Comparison of ENCODE assay signal across 12 cellular contexts in the genomic region with DNA sequence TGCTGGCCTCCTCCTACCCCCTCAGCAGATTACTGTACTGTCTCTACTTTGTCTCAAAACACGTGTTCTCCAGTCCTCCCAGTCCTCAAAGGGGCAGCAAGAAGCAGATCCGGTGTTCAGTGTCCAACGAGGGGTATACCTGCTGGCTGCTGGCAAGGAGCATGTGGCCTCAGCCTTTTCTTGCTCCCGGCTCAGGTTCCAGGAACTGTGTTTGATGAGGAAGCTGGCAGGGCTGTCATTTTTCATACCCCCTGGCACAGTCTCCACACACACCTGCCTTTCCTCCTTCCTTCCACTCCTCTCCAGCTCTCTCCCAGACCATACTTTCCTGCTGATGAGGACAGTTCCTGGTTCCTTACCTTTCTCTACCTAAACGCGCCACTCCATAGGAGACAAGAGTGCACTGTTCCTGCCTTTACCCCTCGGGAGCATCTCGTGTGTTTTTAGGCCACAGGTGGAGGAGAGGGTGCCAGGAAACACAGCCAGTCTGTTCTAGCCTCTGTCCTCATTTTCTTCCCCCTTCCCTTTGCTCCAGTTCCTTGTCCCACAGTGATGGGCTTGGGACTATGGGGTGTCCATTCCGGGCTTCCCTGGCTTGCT.
DNase-seq lines count a peak whose midpoint lies in the region; ATAC-seq, FAIRE-seq and TF ChIP-seq lines count a peak whose summit lies in the region.
"Had no signal": no experiment of that assay in that cellular context is flagged by ENCODE, and none has a peak within 500 bp of the region (broad histone marks: within the 10 kb centered on the region; RNA-seq: fewer than 3 reads in every experiment).

No MANE protein-coding gene starts in this region.

- peak; percentile 60 for FAIRE-seq in GM12891 (lab: Jason Lieb, UNC)
- FAIRE-seq in urothelium cell line (lab: Jason Lieb, UNC): no peak
- FAIRE-seq: endothelial cell of umbilical vein had no signal

- no peak for TF ChIP-seq RAD21 in liver (IDR thresholded peaks at IDR 0.05)

- H3K27ac ChIP-seq in 22Rv1 (peak overlapping the region; percentile 98), liver (ENCODE audit: low read depth in 1 of 2, low read length in 2 of 2) (peak overlapping the region; percentile 69 to 87)

- peaks cover 41% of the 10 kb centered on the region for H3K36me3 Mint-ChIP-seq in T-cell

- ATAC-seq in T-cell (replicated peaks in 1 of 4): no peak

- POLR2A ChIA-PET in T-cell (lab: Charles Lee): no interaction called here

- TF ChIP-seq CTCF in 22Rv1 (IDR thresholded peaks at IDR 0.05) (no peak), liver (IDR thresholded peaks at IDR 0.05; ENCODE audit: low read depth, low read length, missing input control) (no peak), GM13977 (IDR thresholded peaks at IDR 0.05; ENCODE audit: extremely low read depth, insufficient read depth, missing control alignments) (no peak)

- no peak for TF ChIP-seq POLR2A in GM12891 (IDR thresholded peaks at IDR 0.05; ENCODE audit: low read depth, low read length)

- H3K27me3 ChIP-seq in liver (ENCODE audit: control insufficient read depth in 4 of 4, insufficient read depth in 4 of 4, low read length in 3 of 4) (no peaks in the 10 kb centered on the region), H7 (ENCODE audit: control insufficient read depth, insufficient read depth, low read length) (no peaks in the 10 kb centered on the region)
- H3K27me3 ChIP-seq: testis had no signal

- H3K4me1 Mint-ChIP-seq in T-cell: peaks cover 14 to 21% (median 16%) of the 10 kb centered on the region in 3 donors

- CTCF ChIA-PET in T-cell (lab: Charles Lee): interaction anchor here in 1 of 2 donors (0.7 kb wide), 1 partner anchor 39 kb away, joined by 3 read pairs; no protein-coding TSS in a partner anchor

- in situ Hi-C loops in GM13977 (cut with MboI; ENCODE audit: low pct_unique_long_range_greater_than_20kb, low sequenced_read_pairs, unreplicated experiment): loop anchor here (25.0 kb wide), 2 partner anchors 449 to 549 kb away; no protein-coding TSS in a partner anchor

- H3K4me3 Mint-ChIP-seq in T-cell: no peak overlapping the region

- H3K9me3 Mint-ChIP-seq in T-cell: no peaks in the 10 kb centered on the region

- H3K9me3 ChIP-seq in liver (ENCODE audit: control insufficient read depth in 4 of 4, low read length in 3 of 4): no peaks in the 10 kb centered on the region
- H3K9me3 ChIP-seq: testis had no signal

- H3K4me3 ChIP-seq in liver (ENCODE audit: low read depth in 1 of 3, low read length in 3 of 3) (no peak overlapping the region), H7 (ENCODE audit: insufficient read depth, low read depth, low read length) (no peak overlapping the region)
- H3K4me3 ChIP-seq: lung, testis had no signal

- no peaks in the 10 kb centered on the region for H3K27me3 Mint-ChIP-seq in T-cell

- peak overlapping the region; percentile 39 to 71 for H3K27ac Mint-ChIP-seq in T-cell

- 52% methylated on average over 9 of the region's 9 CpGs for WGBS in liver

- H3K4me1 ChIP-seq in liver (ENCODE audit: control insufficient read depth in 4 of 4, insufficient read depth in 4 of 4, low read length in 3 of 4): peaks cover 7 to 62% (median 50%) of the 10 kb centered on the region in 4 donors

- H3K36me3 ChIP-seq in liver (ENCODE audit: control insufficient read depth in 4 of 4, insufficient read depth in 3 of 4, low read depth in 1 of 4, low read length in 3 of 4): peaks cover 8 to 21% (median 10%) of the 10 kb centered on the region in 4 donors
- peaks cover 2% of the 10 kb centered on the region; the same call in 1 of the 2 replicates for H3K36me3 ChIP-seq in H7 (replicated peaks; ENCODE audit: control insufficient read depth, insufficient read depth, low read length)

- peak overlapping the region; percentile 29 to 45 for H3K9ac ChIP-seq in liver (ENCODE audit: low read depth in 1 of 2, low read length in 2 of 2)

- DNase-seq in GM12891 (ENCODE audit: insufficient read length, low spot score) (no peak), T-cell (no peak), H7 (no peak), urothelium cell line (ENCODE audit: low spot score) (no peak), GM13977 (ENCODE audit: low spot score) (no peak), NCI-H2227 treated with DMSO at 0.1 percent for 48 hours (lab: John Stamatoyannopoulos, UW) (no peak)
- DNase-seq: SIG-M5, testis had no signal

TF ChIP-seq in GM12891, 5 proteins besides CTCF, POLR2A, EP300 and RAD21:
- no peak for TF ChIP-seq POLR2AphosphoS5 (IDR thresholded peaks at IDR 0.05; ENCODE audit: low read depth, low read length)
- TF ChIP-seq SPI1 (IDR thresholded peaks at IDR 0.05; ENCODE audit: low read depth, low read length): no peak
- TF ChIP-seq POU2F2 (IDR thresholded peaks at IDR 0.05; ENCODE audit: low read depth, low read length): no peak
- TF ChIP-seq PAX5 (IDR thresholded peaks at IDR 0.05; ENCODE audit: insufficient read depth, low read length, severe bottlenecking): no peak
- no peak for TF ChIP-seq TAF1 (IDR thresholded peaks at IDR 0.05; ENCODE audit: low read depth, low read length)
TF ChIP-seq in GM12891: peak in this region for 0.

TF ChIP-seq in liver, 16 proteins besides CTCF, POLR2A, EP300 and RAD21:
- TF ChIP-seq, protein P1, sequence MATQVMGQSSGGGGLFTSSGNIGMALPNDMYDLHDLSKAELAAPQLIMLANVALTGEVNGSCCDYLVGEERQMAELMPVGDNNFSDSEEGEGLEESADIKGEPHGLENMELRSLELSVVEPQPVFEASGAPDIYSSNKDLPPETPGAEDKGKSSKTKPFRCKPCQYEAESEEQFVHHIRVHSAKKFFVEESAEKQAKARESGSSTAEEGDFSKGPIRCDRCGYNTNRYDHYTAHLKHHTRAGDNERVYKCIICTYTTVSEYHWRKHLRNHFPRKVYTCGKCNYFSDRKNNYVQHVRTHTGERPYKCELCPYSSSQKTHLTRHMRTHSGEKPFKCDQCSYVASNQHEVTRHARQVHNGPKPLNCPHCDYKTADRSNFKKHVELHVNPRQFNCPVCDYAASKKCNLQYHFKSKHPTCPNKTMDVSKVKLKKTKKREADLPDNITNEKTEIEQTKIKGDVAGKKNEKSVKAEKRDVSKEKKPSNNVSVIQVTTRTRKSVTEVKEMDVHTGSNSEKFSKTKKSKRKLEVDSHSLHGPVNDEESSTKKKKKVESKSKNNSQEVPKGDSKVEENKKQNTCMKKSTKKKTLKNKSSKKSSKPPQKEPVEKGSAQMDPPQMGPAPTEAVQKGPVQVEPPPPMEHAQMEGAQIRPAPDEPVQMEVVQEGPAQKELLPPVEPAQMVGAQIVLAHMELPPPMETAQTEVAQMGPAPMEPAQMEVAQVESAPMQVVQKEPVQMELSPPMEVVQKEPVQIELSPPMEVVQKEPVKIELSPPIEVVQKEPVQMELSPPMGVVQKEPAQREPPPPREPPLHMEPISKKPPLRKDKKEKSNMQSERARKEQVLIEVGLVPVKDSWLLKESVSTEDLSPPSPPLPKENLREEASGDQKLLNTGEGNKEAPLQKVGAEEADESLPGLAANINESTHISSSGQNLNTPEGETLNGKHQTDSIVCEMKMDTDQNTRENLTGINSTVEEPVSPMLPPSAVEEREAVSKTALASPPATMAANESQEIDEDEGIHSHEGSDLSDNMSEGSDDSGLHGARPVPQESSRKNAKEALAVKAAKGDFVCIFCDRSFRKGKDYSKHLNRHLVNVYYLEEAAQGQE (IDR thresholded peaks at IDR 0.05): no peak
- TF ChIP-seq RXRA (IDR thresholded peaks at IDR 0.05) (no peak), JUND (IDR thresholded peaks at IDR 0.05) (no peak), EGR1 (IDR thresholded peaks at IDR 0.05; ENCODE audit: low read depth in 2 of 2) (no peak), TAF1 (conservative IDR thresholded peaks at IDR 0.05) (no peak), FOXA1 (IDR thresholded peaks at IDR 0.05) (no peak), YY1 (IDR thresholded peaks at IDR 0.05) (no peak), NR2F2 (IDR thresholded peaks at IDR 0.05) (no peak), HNF4G (IDR thresholded peaks at IDR 0.05) (no peak), SP1 (IDR thresholded peaks at IDR 0.05) (no peak), HNF4A (conservative IDR thresholded peaks at IDR 0.05) (no peak), FOXA2 (IDR thresholded peaks at IDR 0.05) (no peak), GABPA (IDR thresholded peaks at IDR 0.05 in 1 of 2, conservative IDR thresholded peaks at IDR 0.05 in 1 of 2) (no peak)
- TF ChIP-seq, protein P2, sequence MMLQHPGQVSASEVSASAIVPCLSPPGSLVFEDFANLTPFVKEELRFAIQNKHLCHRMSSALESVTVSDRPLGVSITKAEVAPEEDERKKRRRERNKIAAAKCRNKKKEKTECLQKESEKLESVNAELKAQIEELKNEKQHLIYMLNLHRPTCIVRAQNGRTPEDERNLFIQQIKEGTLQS (IDR thresholded peaks at IDR 0.05): no peak
- TF ChIP-seq, protein P3, sequence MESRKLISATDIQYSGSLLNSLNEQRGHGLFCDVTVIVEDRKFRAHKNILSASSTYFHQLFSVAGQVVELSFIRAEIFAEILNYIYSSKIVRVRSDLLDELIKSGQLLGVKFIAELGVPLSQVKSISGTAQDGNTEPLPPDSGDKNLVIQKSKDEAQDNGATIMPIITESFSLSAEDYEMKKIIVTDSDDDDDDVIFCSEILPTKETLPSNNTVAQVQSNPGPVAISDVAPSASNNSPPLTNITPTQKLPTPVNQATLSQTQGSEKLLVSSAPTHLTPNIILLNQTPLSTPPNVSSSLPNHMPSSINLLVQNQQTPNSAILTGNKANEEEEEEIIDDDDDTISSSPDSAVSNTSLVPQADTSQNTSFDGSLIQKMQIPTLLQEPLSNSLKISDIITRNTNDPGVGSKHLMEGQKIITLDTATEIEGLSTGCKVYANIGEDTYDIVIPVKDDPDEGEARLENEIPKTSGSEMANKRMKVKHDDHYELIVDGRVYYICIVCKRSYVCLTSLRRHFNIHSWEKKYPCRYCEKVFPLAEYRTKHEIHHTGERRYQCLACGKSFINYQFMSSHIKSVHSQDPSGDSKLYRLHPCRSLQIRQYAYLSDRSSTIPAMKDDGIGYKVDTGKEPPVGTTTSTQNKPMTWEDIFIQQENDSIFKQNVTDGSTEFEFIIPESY (IDR thresholded peaks at IDR 0.05): no peak
- TF ChIP-seq, protein P4, sequence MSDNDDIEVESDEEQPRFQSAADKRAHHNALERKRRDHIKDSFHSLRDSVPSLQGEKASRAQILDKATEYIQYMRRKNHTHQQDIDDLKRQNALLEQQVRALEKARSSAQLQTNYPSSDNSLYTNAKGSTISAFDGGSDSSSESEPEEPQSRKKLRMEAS (IDR thresholded peaks at IDR 0.05): no peak
TF ChIP-seq in liver: peak in this region for 0.
